Comparison of ENCODE assay signal across 22 cellular contexts in the genomic region with DNA sequence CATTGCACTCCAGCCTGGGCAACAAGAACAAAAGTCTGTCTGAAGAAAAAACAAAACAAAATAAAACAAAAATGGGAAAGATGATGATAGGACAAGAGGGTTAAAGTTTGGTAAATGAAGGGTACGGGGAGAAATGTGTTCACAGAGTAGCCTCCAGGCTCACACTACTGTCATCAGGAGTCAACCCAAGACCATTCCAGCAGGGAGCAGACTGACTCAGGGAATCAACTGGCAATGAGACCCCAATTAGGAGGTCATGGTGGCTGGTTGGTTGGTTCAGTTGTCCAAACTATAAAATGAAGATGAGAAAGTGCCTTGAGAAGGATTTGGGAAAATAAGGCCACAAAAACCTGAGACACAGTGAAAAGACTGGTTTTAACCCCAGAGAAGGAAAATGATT. TPM values are rescaled to one million over a fixed set of nuclear protein-coding genes. Genes with fewer than 3 reads are reported as not detected.
A peak's percentile ranks its signal among the peaks of the same experiment; 100 is the strongest.
DNase-seq lines count a peak whose midpoint lies in the region; ATAC-seq lines count a peak whose summit lies in the region.
"Had no signal": no experiment of that assay in that cellular context is flagged by ENCODE, and none has a peak within 500 bp of the region (broad histone marks: within the 10 kb centered on the region; RNA-seq: fewer than 3 reads in every experiment).

No MANE protein-coding gene starts in this region.

- no peak overlapping the region for H4K8ac ChIP-seq in mesendoderm (ENCODE audit: low read depth, low read length)

- no peak overlapping the region for H3K23ac ChIP-seq in mesendoderm (ENCODE audit: low read length)

- H3K4ac ChIP-seq in mesendoderm (ENCODE audit: low read depth, low read length), result no peak overlapping the region

- no peak overlapping the region for H3K4me2 ChIP-seq in mesendoderm (ENCODE audit: low read length)

- H3K79me1 ChIP-seq in mesendoderm (ENCODE audit: low read length), result no peaks in the 10 kb centered on the region

- no peak overlapping the region for H4K5ac ChIP-seq in mesendoderm (ENCODE audit: low read length)

- H3K18ac ChIP-seq in mesendoderm (ENCODE audit: low read length), result no peak overlapping the region

- no peak for ATAC-seq in activated CD4-positive, alpha-beta T cell treated with anti-CD3 and anti-CD28 coated beads for 36 hours
- no peak for ATAC-seq in activated T-helper 17 cell treated with anti-CD3 and anti-CD28 coated beads, Interleukin-2, amount 50 U/mL, for 72 hours (replicated peaks)
- ATAC-seq: stimulated activated naive B cell treated with anti-CD40 and anti-IgM and Interleukin-4, amounts not matched to agents 10 μg/mL and 1 μg/mL and 100 μg/mL, for 72 hours had no signal

- H2AK5ac ChIP-seq in mesendoderm (ENCODE audit: low read length), result no peak overlapping the region

- H2BK5ac ChIP-seq in mesendoderm (ENCODE audit: low read length), result no peak overlapping the region

- WGBS in mesendoderm (ENCODE audit: extremely low coverage, insufficient coverage, low lambda C conversion rate), result 100% methylated on average over 1 of the region's 1 CpG

- H3K27ac ChIP-seq in mesendoderm (ENCODE audit: low read depth, low read length), result no peak overlapping the region
- H3K27ac ChIP-seq: GM23248, tibial nerve had no signal

- H3K9ac ChIP-seq in mesendoderm (ENCODE audit: low read length), result no peak overlapping the region
- H3K9ac ChIP-seq: GM23248 had no signal

- no peak for DNase-seq in activated CD4-positive, alpha-beta T cell treated with anti-CD3 and anti-CD28 coated beads for 36 hours
- no peak for DNase-seq in activated CD4-positive, alpha-beta T cell treated with anti-CD3 and anti-CD28 coated beads, Interleukin-2, amount 50 U/mL, for 1 hour
- DNase-seq in D341Med (ENCODE audit: low spot score), result peak; percentile 55
- DNase-seq in mesendoderm, result peak; percentile 40
- no peak for DNase-seq in NCI-H146 treated with DMSO at 0.1 percent for 48 hours (lab: John Stamatoyannopoulos, UW; ENCODE audit: unreplicated experiment)
- no peak for DNase-seq in Kasumi-1 (lab: John Stamatoyannopoulos, UW)
- no peak for DNase-seq in cerebellar cortex (ENCODE audit: low spot score)
- DNase-seq: activated CD4-positive, alpha-beta memory T cell treated with anti-CD3 and anti-CD28 coated beads, Interleukin-2, amount 10 ng/mL, durations not matched to agents 7 days and 5 days; activated effector memory CD4-positive, alpha-beta T cell treated with Interleukin-2 at 50 U/mL for 16 hours; amygdala; CD4-positive, CD25-positive, alpha-beta regulatory T cell; DMS79 treated with DMSO at 0.1 percent for 48 hours; effector CD8-positive, alpha-beta T cell; GM23248; kidney; NCI-H187 treated with DMSO at 0.1 percent for 48 hours; NCI-H345; stimulated activated naive B cell treated with anti-CD40 and anti-IgM and Interleukin-4, amounts not matched to agents 10 μg/mL and 1 μg/mL and 100 μg/mL, for 72 hours had no signal

- H3K36me3 Mint-ChIP-seq in activated CD4-positive, alpha-beta T cell treated with anti-CD3 and anti-CD28 coated beads for 36 hours (ENCODE audit: low read depth), result peaks cover 87% of the 10 kb centered on the region
- H3K36me3 Mint-ChIP-seq in activated T-helper 17 cell treated with anti-CD3 and anti-CD28 coated beads, Interleukin-2, amount 50 U/mL, for 72 hours (ENCODE audit: low read depth), result peaks cover 94% of the 10 kb centered on the region

- H2BK120ac ChIP-seq in mesendoderm (ENCODE audit: low read depth, low read length), result no peak overlapping the region

- H3K4me1 ChIP-seq in mesendoderm (ENCODE audit: control insufficient read depth, low read depth, low read length), result no peaks in the 10 kb centered on the region
- H3K4me1 ChIP-seq: tibial nerve had no signal

- no peak overlapping the region for H3K56ac ChIP-seq in mesendoderm (ENCODE audit: low read length)

- peak overlapping the region; percentile 64 for H3K27ac Mint-ChIP-seq in activated CD4-positive, alpha-beta T cell treated with anti-CD3 and anti-CD28 coated beads for 36 hours
- peak overlapping the region; percentile 66 for H3K27ac Mint-ChIP-seq in activated T-helper 17 cell treated with anti-CD3 and anti-CD28 coated beads, Interleukin-2, amount 50 U/mL, for 72 hours
- H3K27ac Mint-ChIP-seq: activated CD4-positive, alpha-beta memory T cell treated with anti-CD3 and anti-CD28 coated beads, Interleukin-2, amount 10 ng/mL, durations not matched to agents 7 days and 5 days; stimulated activated naive B cell treated with anti-CD40 and anti-IgM and Interleukin-4, amounts not matched to agents 10 μg/mL and 1 μg/mL and 100 μg/mL, for 72 hours had no signal

- no peak overlapping the region for H3K4me3 Mint-ChIP-seq in activated CD4-positive, alpha-beta T cell treated with anti-CD3 and anti-CD28 coated beads for 36 hours
- no peak overlapping the region for H3K4me3 Mint-ChIP-seq in activated T-helper 17 cell treated with anti-CD3 and anti-CD28 coated beads, Interleukin-2, amount 50 U/mL, for 72 hours
- H3K4me3 Mint-ChIP-seq: activated CD4-positive, alpha-beta memory T cell treated with anti-CD3 and anti-CD28 coated beads, Interleukin-2, amount 10 ng/mL, durations not matched to agents 7 days and 5 days; CD4-positive, CD25-positive, alpha-beta regulatory T cell; central memory CD8-positive, alpha-beta T cell; neural crest cell; stimulated activated naive B cell treated with anti-CD40 and anti-IgM and Interleukin-4, amounts not matched to agents 10 μg/mL and 1 μg/mL and 100 μg/mL, for 72 hours had no signal

- H3K79me2 ChIP-seq in mesendoderm (ENCODE audit: control insufficient read depth, insufficient read depth, low read length), result no peaks in the 10 kb centered on the region

- H3K27me3 Mint-ChIP-seq in activated CD4-positive, alpha-beta T cell treated with anti-CD3 and anti-CD28 coated beads for 36 hours, result no peaks in the 10 kb centered on the region
- H3K27me3 Mint-ChIP-seq in activated T-helper 17 cell treated with anti-CD3 and anti-CD28 coated beads, Interleukin-2, amount 50 U/mL, for 72 hours, result no peaks in the 10 kb centered on the region
- H3K27me3 Mint-ChIP-seq: activated CD4-positive, alpha-beta memory T cell treated with anti-CD3 and anti-CD28 coated beads, Interleukin-2, amount 10 ng/mL, durations not matched to agents 7 days and 5 days; CD4-positive, CD25-positive, alpha-beta regulatory T cell; central memory CD8-positive, alpha-beta T cell; stimulated activated naive B cell treated with anti-CD40 and anti-IgM and Interleukin-4, amounts not matched to agents 10 μg/mL and 1 μg/mL and 100 μg/mL, for 72 hours had no signal

- no peak overlapping the region for H2BK15ac ChIP-seq in mesendoderm (replicated peaks; ENCODE audit: low read depth)

- peaks cover 12% of the 10 kb centered on the region for H3K9me3 Mint-ChIP-seq in activated CD4-positive, alpha-beta T cell treated with anti-CD3 and anti-CD28 coated beads for 36 hours (ENCODE audit: low read depth)
- H3K9me3 Mint-ChIP-seq in activated T-helper 17 cell treated with anti-CD3 and anti-CD28 coated beads, Interleukin-2, amount 50 U/mL, for 72 hours, result peaks cover 9% of the 10 kb centered on the region
- H3K9me3 Mint-ChIP-seq: central memory CD8-positive, alpha-beta T cell; neural crest cell had no signal

- no peaks in the 10 kb centered on the region for H3K36me3 ChIP-seq in mesendoderm (ENCODE audit: control insufficient read depth, insufficient read depth, low read length)
- H3K36me3 ChIP-seq: tibial nerve had no signal

- POLR2A ChIA-PET in activated CD4-positive, alpha-beta T cell treated with anti-CD3 and anti-CD28 coated beads for 36 hours (lab: Charles Lee), result no interaction called here

- H3K4me1 Mint-ChIP-seq in activated CD4-positive, alpha-beta T cell treated with anti-CD3 and anti-CD28 coated beads for 36 hours, result peaks cover 12% of the 10 kb centered on the region
- H3K4me1 Mint-ChIP-seq in activated T-helper 17 cell treated with anti-CD3 and anti-CD28 coated beads, Interleukin-2, amount 50 U/mL, for 72 hours, result peaks cover 10% of the 10 kb centered on the region
- H3K4me1 Mint-ChIP-seq: central memory CD8-positive, alpha-beta T cell; neural crest cell had no signal

- H3K27me3 ChIP-seq in mesendoderm (ENCODE audit: insufficient read depth, low read length, poor library complexity), result no peaks in the 10 kb centered on the region
- H3K27me3 ChIP-seq: tibial nerve had no signal

- H3K4me3 ChIP-seq in mesendoderm (ENCODE audit: low read length), result no peak overlapping the region
- H3K4me3 ChIP-seq: GM23248, tibial nerve had no signal

- intact Hi-C loops in activated CD4-positive, alpha-beta T cell treated with anti-CD3 and anti-CD28 coated beads for 36 hours (cut with DNase I, micrococcal nuclease), result no loop called here

- CTCF ChIA-PET in activated CD4-positive, alpha-beta T cell treated with anti-CD3 and anti-CD28 coated beads for 36 hours (lab: Charles Lee), result no interaction called here

RNA-seq across cellular contexts. Expression of a gene that starts 51.8 kb away (rescaled TPM):
- 10 to 100 TPM; 62.8 to 64.7 TPM for total RNA-seq in activated CD4-positive, alpha-beta T cell treated with anti-CD3 and anti-CD28 coated beads for 36 hours
- 10 to 100 TPM; 33.5 to 39.7 TPM for total RNA-seq in activated T-helper 17 cell treated with anti-CD3 and anti-CD28 coated beads, Interleukin-2, amount 50 U/mL, for 72 hours
- polyA plus RNA-seq in mesendoderm (2013, experiment 1 of 2), result 0.08 TPM
- polyA plus RNA-seq in mesendoderm (2013, experiment 2 of 2), result 0.06 TPM
- total RNA-seq: GM23248 had no signal
- polyA plus RNA-seq: GM23248 had no signal

Comparison
In these comparisons a context has a peak if more than half of its experiments do, and no peak if none do; other contexts are left out.
1. DNase-seq: peak in D341Med (single experiment) and mesendoderm (single experiment); none in activated CD4-positive, alpha-beta T cell treated with anti-CD3 and anti-CD28 coated beads for 36 hours (single experiment), activated CD4-positive, alpha-beta T cell treated with anti-CD3 and anti-CD28 coated beads, Interleukin-2, amount 50 U/mL, for 1 hour (single experiment), NCI-H146 treated with DMSO at 0.1 percent for 48 hours (single experiment), Kasumi-1 (0 of 2) and cerebellar cortex (single experiment).